23 cellular contexts compared by ENCODE assay signal in the genomic region with DNA sequence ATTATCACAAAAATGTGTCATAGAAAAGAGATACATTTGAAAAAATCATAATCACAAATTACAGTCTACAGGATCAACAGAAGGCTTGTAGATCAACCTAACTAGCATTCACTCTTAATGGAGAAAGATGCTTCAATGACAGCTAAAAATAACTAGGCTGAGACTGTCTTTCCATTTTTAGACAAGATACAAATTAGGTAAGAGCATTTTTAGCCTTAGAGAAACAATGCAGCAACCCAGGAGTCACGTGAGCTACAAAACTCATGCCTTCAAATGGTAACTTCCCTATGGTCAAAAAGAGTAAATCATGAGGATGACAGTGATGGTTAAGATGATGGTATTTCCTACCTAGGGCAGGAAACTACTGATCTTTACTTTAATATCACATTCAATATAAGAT.
"Had no signal": no experiment of that assay in that cellular context is flagged by ENCODE, and none has a peak within 500 bp of the region (broad histone marks: within the 10 kb centered on the region; RNA-seq: fewer than 3 reads in every experiment).

No MANE protein-coding gene starts in this region.

- H3K9me3 ChIP-seq: mucosa of descending colon, prostate gland, right lobe of liver, stomach, thyroid gland, vagina had no signal

- H3K27me3 ChIP-seq: dorsolateral prefrontal cortex, foreskin keratinocyte, right lobe of liver, stomach, thyroid gland, vagina had no signal

- DNase-seq: central memory CD4-positive, alpha-beta T cell; dorsolateral prefrontal cortex; effector CD4-positive, alpha-beta T cell; foreskin keratinocyte; glutamatergic neuron; left colon; mesenchymal stem cell; mucosa of descending colon; naive thymus-derived CD8-positive, alpha-beta T cell; nephron progenitor cell; nucleus accumbens; right lobe of liver; stimulated activated CD4-positive, alpha-beta T cell treated with anti-CD3 and anti-CD28 coated beads, Interleukin-2, amount 100 ng/mL, for 24 hours; stimulated activated CD4-positive, alpha-beta T cell treated with anti-CD3 and anti-CD28 coated beads, Interleukin-4, amount 100 ng/mL, for 24 hours; stimulated activated naive CD4-positive, alpha-beta T cell treated with Interleukin-2 at 50 U/mL for 16 hours; stomach; thyroid gland; trophoblast cell had no signal

- H3K36me3 ChIP-seq: prostate gland, right lobe of liver, stomach, thyroid gland, vagina had no signal

- ATAC-seq: esophagus mucosa; foreskin keratinocyte; left colon; mucosa of descending colon; naive thymus-derived CD8-positive, alpha-beta T cell; right lobe of liver; stimulated activated effector memory CD8-positive, alpha-beta T cell treated with anti-CD3 and anti-CD28 coated beads, Interleukin-12 subunit alpha, Interleukin-12 subunit beta, amount 100 ng/mL, for 72 hours had no signal

- H3K4me3 ChIP-seq: dorsolateral prefrontal cortex, mucosa of descending colon, prostate gland, right lobe of liver, stomach, thyroid gland, vagina had no signal

- H3K4me1 ChIP-seq: foreskin keratinocyte, prostate gland, right lobe of liver, thyroid gland, vagina had no signal

- H3K27ac ChIP-seq: dorsolateral prefrontal cortex, epithelial cell of prostate, foreskin keratinocyte, prostate gland, right lobe of liver, stomach, thyroid gland, vagina had no signal
